24 cellular contexts compared by ENCODE assay signal in the genomic region with DNA sequence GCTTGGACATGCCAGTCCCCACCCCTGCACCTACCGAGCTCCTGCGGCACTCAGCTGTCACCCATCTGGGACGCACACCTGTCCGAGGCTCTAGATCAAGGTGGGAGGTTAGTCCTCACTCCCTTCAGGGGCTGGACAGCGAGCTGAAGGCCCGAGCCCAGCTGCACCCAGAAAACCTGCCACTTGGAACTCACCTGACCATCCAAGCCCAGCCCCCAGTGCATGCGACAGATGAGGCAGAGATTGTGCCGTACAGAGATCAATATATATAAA.
"Had no signal": no experiment of that assay in that cellular context is flagged by ENCODE, and none has a peak within 500 bp of the region (broad histone marks: within the 10 kb centered on the region; RNA-seq: fewer than 3 reads in every experiment).

No MANE protein-coding gene starts in this region.

- H3K9me3 ChIP-seq: tibial nerve had no signal

- H3K27ac Mint-ChIP-seq: activated CD8-positive, alpha-beta T cell treated with anti-CD3 and anti-CD28 coated beads, Interleukin-2, amount 10 ng/mL, durations not matched to agents 7 days and 5 days; activated naive CD4-positive, alpha-beta T cell treated with anti-CD3 and anti-CD28 coated beads for 36 hours; activated naive CD8-positive, alpha-beta T cell treated with anti-CD3 and anti-CD28 coated beads, Interleukin-2, amount 50 U/mL, for 24 hours; dendritic cell treated with granulocyte-macrophage colony-stimulating factor and Interleukin-4, amounts not matched to agents 40 ng/mL and 50 ng/mL, for 4 days; mesothelial cell of epicardium; stimulated activated naive CD8-positive, alpha-beta T cell treated with anti-CD3 and anti-CD28 coated beads, Interleukin-15, Interleukin-2, amounts not matched to agents 100 ng/mL and 50 ng/mL, for 24 hours had no signal

- H3K9me3 Mint-ChIP-seq: activated naive CD8-positive, alpha-beta T cell treated with anti-CD3 and anti-CD28 coated beads, Interleukin-2, amount 50 U/mL, for 24 hours; activated T-cell treated with anti-CD3 and anti-CD28 coated beads, Interleukin-2, amount 50 U/mL, for 4 hours; dendritic cell treated with granulocyte-macrophage colony-stimulating factor and Interleukin-4, amounts not matched to agents 40 ng/mL and 50 ng/mL, for 4 days; immature natural killer cell; mesothelial cell of epicardium; stimulated activated naive CD8-positive, alpha-beta T cell treated with anti-CD3 and anti-CD28 coated beads, Interleukin-15, Interleukin-2, amounts not matched to agents 100 ng/mL and 50 ng/mL, for 24 hours had no signal

- H3K4me3 Mint-ChIP-seq: activated CD8-positive, alpha-beta T cell treated with anti-CD3 and anti-CD28 coated beads, Interleukin-2, amount 10 ng/mL, durations not matched to agents 7 days and 5 days; activated naive CD4-positive, alpha-beta T cell treated with anti-CD3 and anti-CD28 coated beads for 36 hours; activated naive CD8-positive, alpha-beta T cell treated with anti-CD3 and anti-CD28 coated beads, Interleukin-2, amount 50 U/mL, for 24 hours; activated T-cell treated with anti-CD3 and anti-CD28 coated beads, Interleukin-2, amount 50 U/mL, for 4 hours; dendritic cell treated with granulocyte-macrophage colony-stimulating factor and Interleukin-4, amounts not matched to agents 40 ng/mL and 50 ng/mL, for 4 days; mesothelial cell of epicardium; stimulated activated naive CD8-positive, alpha-beta T cell treated with anti-CD3 and anti-CD28 coated beads, Interleukin-15, Interleukin-2, amounts not matched to agents 100 ng/mL and 50 ng/mL, for 24 hours had no signal

- H3K36me3 Mint-ChIP-seq: immature natural killer cell had no signal

- H3K27me3 ChIP-seq: cardiac muscle cell, tibial nerve had no signal

- DNase-seq: activated CD4-positive, alpha-beta T cell treated with anti-CD3 and anti-CD28 coated beads, Interleukin-2, amount 50 U/mL, for 1 hour; activated CD8-positive, alpha-beta memory T cell treated with anti-CD3 and anti-CD28 coated beads, Interleukin-2, amount 50 U/mL, for 4 hours; activated CD8-positive, alpha-beta T cell treated with anti-CD3 and anti-CD28 coated beads, Interleukin-2, amount 10 ng/mL, durations not matched to agents 7 days and 5 days; activated effector memory CD4-positive, alpha-beta T cell treated with Interleukin-2 at 50 U/mL for 16 hours; activated naive CD4-positive, alpha-beta T cell treated with anti-CD3 and anti-CD28 coated beads for 36 hours; activated naive CD8-positive, alpha-beta T cell treated with anti-CD3 and anti-CD28 coated beads, Interleukin-2, amount 50 U/mL, for 24 hours; activated T-cell treated with anti-CD3 and anti-CD28 coated beads, Interleukin-2, amount 50 U/mL, for 4 hours; effector CD8-positive, alpha-beta T cell; foreskin fibroblast; immature natural killer cell; retina; stimulated activated CD4-positive, alpha-beta T cell treated with anti-CD3 and anti-CD28 coated beads, Interleukin-12 subunit alpha, Interleukin-12 subunit beta, amount 100 ng/mL, for 4 hours; stimulated activated CD4-positive, alpha-beta T cell treated with anti-CD3 and anti-CD28 coated beads, Interleukin-4, amount 100 ng/mL, for 4 hours; substantia nigra had no signal

- ATAC-seq: activated CD4-positive, CD25-positive, alpha-beta regulatory T cell treated with anti-CD3 and anti-CD28 coated beads, Interleukin-2, amount 50 U/mL, for 24 hours; activated CD8-positive, alpha-beta T cell treated with anti-CD3 and anti-CD28 coated beads, Interleukin-2, amount 10 ng/mL, durations not matched to agents 7 days and 5 days; activated naive CD8-positive, alpha-beta T cell treated with anti-CD3 and anti-CD28 coated beads, Interleukin-2, amount 50 U/mL, for 24 hours; activated T-cell treated with anti-CD3 and anti-CD28 coated beads, Interleukin-2, amount 50 U/mL, for 4 hours; left lobe of liver; SK-N-SH treated with all-trans-retinoic acid at 6 μM for 48 hours had no signal

- H3K27me3 Mint-ChIP-seq: activated naive CD8-positive, alpha-beta T cell treated with anti-CD3 and anti-CD28 coated beads, Interleukin-2, amount 50 U/mL, for 24 hours; stimulated activated naive CD8-positive, alpha-beta T cell treated with anti-CD3 and anti-CD28 coated beads, Interleukin-15, Interleukin-2, amounts not matched to agents 100 ng/mL and 50 ng/mL, for 24 hours had no signal

- H3K4me3 ChIP-seq: cardiac muscle cell, lung, tibial nerve had no signal

- H3K27ac ChIP-seq: VCaP had no signal
